17 cellular contexts compared by ENCODE assay signal in genomic region chr4:43607400-43607799, GRCh38.
DNase-seq lines count a peak whose midpoint lies in the region; ATAC-seq and TF ChIP-seq lines count a peak whose summit lies in the region.
"Had no signal": no experiment of that assay in that cellular context is flagged by ENCODE, and none has a peak within 500 bp of the region (broad histone marks: within the 10 kb centered on the region; RNA-seq: fewer than 3 reads in every experiment).

No MANE protein-coding gene starts in this region.

- POLR2A ChIA-PET in OCI-LY7 (lab: Charles Lee) = interaction anchor here (1.1 to 2.5 kb wide), 3 partner anchors 26 to 43 kb away, joined by 3 to 18 read pairs (median 5); no protein-coding TSS in a partner anchor

- H3K4me1 Mint-ChIP-seq in stimulated activated memory B cell treated with anti-CD40 and anti-IgM and Interleukin-4, amounts not matched to agents 10 μg/mL and 1 μg/mL and 100 μg/mL, for 72 hours = peaks cover 6% of the 10 kb centered on the region

- no peaks in the 10 kb centered on the region for H4K20me1 ChIP-seq in OCI-LY7 (ENCODE audit: insufficient read depth, low read length)

- peak overlapping the region; percentile 8 for H3K27ac Mint-ChIP-seq in stimulated activated memory B cell treated with anti-CD40 and anti-IgM and Interleukin-4, amounts not matched to agents 10 μg/mL and 1 μg/mL and 100 μg/mL, for 72 hours

- DNase-seq in OCI-LY7 (ENCODE audit: low spot score) (peak; percentile 30), caudate nucleus (lab: John Stamatoyannopoulos, UW) (no peak), NCI-H526 (lab: John Stamatoyannopoulos, UW) (no peak), RPMI8226 (no peak)
- DNase-seq in activated CD4-positive, alpha-beta T cell treated with anti-CD3 and anti-CD28 coated beads for 4 hours = no peak
- DNase-seq: C1 segment of cervical spinal cord, DND-41, GDM1, KG1, NCI-H1436, NCI-H2029 treated with DMSO at 0.1 percent for 48 hours, NCI-H510A, SHP77, SK-N-SH had no signal

- H3K36me3 ChIP-seq in OCI-LY7 (ENCODE audit: insufficient read depth, low read length) = no peaks in the 10 kb centered on the region

- CTCF ChIA-PET in OCI-LY7 (lab: Charles Lee; ENCODE audit: unreplicated experiment) = interaction anchor here (1.1 kb wide), 1 partner anchor 9 kb away, joined by 3 read pairs; no protein-coding TSS in a partner anchor

- peak overlapping the region; percentile 82 for H2AFZ ChIP-seq in OCI-LY7 (ENCODE audit: low read length)

- no TSS peak for BruUV-seq in OCI-LY7 (replicated peaks; lab: Mats Ljungman, UMichigan)

- H3K27ac ChIP-seq in OCI-LY7 (ENCODE audit: low read depth, low read length, poor library complexity, severe bottlenecking) (peak overlapping the region; percentile 69), caudate nucleus (ENCODE audit: low read depth, low read length) (no peak overlapping the region)

- intact Hi-C loops in OCI-LY7 (cut with micrococcal nuclease; ENCODE audit: unreplicated experiment) = loop anchor here (2.0 kb wide), 1 partner anchor 43 kb away; no protein-coding TSS in a partner anchor

- H3K9me3 ChIP-seq in OCI-LY7 (ENCODE audit: low read length) = no peaks in the 10 kb centered on the region
- H3K9me3 ChIP-seq: SK-N-SH had no signal

- no peak overlapping the region for H3K4me3 Mint-ChIP-seq in stimulated activated memory B cell treated with anti-CD40 and anti-IgM and Interleukin-4, amounts not matched to agents 10 μg/mL and 1 μg/mL and 100 μg/mL, for 72 hours

- H3K4me2 ChIP-seq in OCI-LY7 (ENCODE audit: low read length) = peak overlapping the region; percentile 70
- H3K4me2 ChIP-seq: SK-N-SH had no signal

- ATAC-seq in GM18505 (IDR thresholded peaks at IDR 0.05; ENCODE audit: unreplicated experiment) (peak; percentile 30), HG02798 (IDR thresholded peaks at IDR 0.05; ENCODE audit: poor library complexity, unreplicated experiment) (peak; percentile 21)
- no peak for ATAC-seq in stimulated activated memory B cell treated with anti-CD40 and anti-IgM and Interleukin-4, amounts not matched to agents 10 μg/mL and 1 μg/mL and 100 μg/mL, for 72 hours

- H3K4me1 ChIP-seq in OCI-LY7 (ENCODE audit: insufficient read depth, low read length, poor library complexity, severe bottlenecking) = peaks cover 24% of the 10 kb centered on the region

- H3K27me3 Mint-ChIP-seq in stimulated activated memory B cell treated with anti-CD40 and anti-IgM and Interleukin-4, amounts not matched to agents 10 μg/mL and 1 μg/mL and 100 μg/mL, for 72 hours = no peaks in the 10 kb centered on the region

- no peak for TF ChIP-seq POLR2A in GM18505 (IDR thresholded peaks at IDR 0.05; ENCODE audit: borderline replicate concordance, extremely low read depth, insufficient read depth, insufficient read length)

- H3K79me2 ChIP-seq in OCI-LY7 (ENCODE audit: insufficient read depth, low read depth, low read length) = no peaks in the 10 kb centered on the region

- H3K4me3 ChIP-seq in OCI-LY7 (ENCODE audit: low read depth, low read length, poor library complexity, severe bottlenecking) = peak overlapping the region; percentile 10

- no peak for TF ChIP-seq CTCF in OCI-LY7 (conservative IDR thresholded peaks at IDR 0.05; ENCODE audit: low read length)

- no peaks in the 10 kb centered on the region for H3K36me3 Mint-ChIP-seq in stimulated activated memory B cell treated with anti-CD40 and anti-IgM and Interleukin-4, amounts not matched to agents 10 μg/mL and 1 μg/mL and 100 μg/mL, for 72 hours

- H3K9me3 Mint-ChIP-seq in stimulated activated memory B cell treated with anti-CD40 and anti-IgM and Interleukin-4, amounts not matched to agents 10 μg/mL and 1 μg/mL and 100 μg/mL, for 72 hours = peaks cover 6% of the 10 kb centered on the region

- H3K9me2 ChIP-seq in OCI-LY7 (ENCODE audit: insufficient read depth, low read length) = no peaks in the 10 kb centered on the region
- H3K9me2 ChIP-seq: SK-N-SH had no signal
